8 cellular contexts compared by ENCODE assay signal in the genomic region with DNA sequence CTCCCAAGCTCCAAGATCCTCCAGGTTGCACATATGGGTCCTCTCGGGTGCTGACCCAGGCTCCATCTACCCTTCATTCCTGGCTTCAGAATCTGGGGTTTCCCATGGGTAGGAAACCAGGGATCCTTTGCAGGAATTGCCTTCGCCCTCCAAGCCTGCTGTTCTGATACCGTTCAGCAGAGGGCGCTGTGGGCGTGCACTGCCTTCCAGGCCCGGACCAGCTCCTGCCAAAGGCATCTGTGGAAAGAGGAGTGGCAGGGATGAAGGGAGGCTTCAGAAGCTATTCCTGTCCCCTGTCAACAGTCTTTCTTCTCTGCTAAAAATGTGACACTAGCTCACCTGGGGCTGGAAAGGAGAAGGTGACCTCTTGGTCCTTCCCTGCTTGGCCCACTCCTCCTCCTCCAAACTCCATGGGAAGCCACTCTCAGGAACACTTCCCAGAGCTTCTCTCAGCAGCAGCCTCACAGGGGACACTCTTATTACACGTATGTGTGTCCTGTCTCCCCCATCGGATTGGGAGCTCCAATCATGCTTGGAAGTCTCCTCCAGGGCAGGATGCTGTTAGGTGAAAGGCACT.
DNase-seq lines count a peak whose midpoint lies in the region; ATAC-seq lines count a peak whose summit lies in the region.

No MANE protein-coding gene starts in this region.

- no peaks in the 10 kb centered on the region for H3K36me3 Mint-ChIP-seq in stimulated activated naive B cell treated with anti-CD40 and anti-IgM and Interleukin-4, amounts not matched to agents 10 μg/mL and 1 μg/mL and 100 μg/mL, for 72 hours

- H3K27me3 Mint-ChIP-seq in stimulated activated naive B cell treated with anti-CD40 and anti-IgM and Interleukin-4, amounts not matched to agents 10 μg/mL and 1 μg/mL and 100 μg/mL, for 72 hours, result peaks cover 66 to 77% of the 10 kb centered on the region in 2 donors

- no peaks in the 10 kb centered on the region for H3K9me3 Mint-ChIP-seq in stimulated activated naive B cell treated with anti-CD40 and anti-IgM and Interleukin-4, amounts not matched to agents 10 μg/mL and 1 μg/mL and 100 μg/mL, for 72 hours

- intact Hi-C loops in Right ventricle myocardium superior (cut with DNase I), result loop anchor here (5.0 kb wide), 1 partner anchor 130 kb away; no protein-coding TSS in a partner anchor

- DNase-seq in NCI-H1436 (lab: John Stamatoyannopoulos, UW) (peak; percentile 52), NCI-H1436 treated with DMSO at 0.1 percent for 48 hours (lab: John Stamatoyannopoulos, UW) (no peak), NAMALWA (ENCODE audit: low spot score) (peak; percentile 34), Right ventricle myocardium superior (peak; percentile 73), putamen (ENCODE audit: low spot score) (peak; percentile 50)
- peak; percentile 47 for DNase-seq in activated T-cell treated with anti-CD3 and anti-CD28 coated beads, Interleukin-2, amount 50 U/mL, for 1 hour
- no peak for DNase-seq in stimulated activated naive B cell treated with anti-CD40 and anti-IgM and Interleukin-4, amounts not matched to agents 10 μg/mL and 1 μg/mL and 100 μg/mL, for 72 hours

- no peak overlapping the region for H3K4me3 Mint-ChIP-seq in stimulated activated naive B cell treated with anti-CD40 and anti-IgM and Interleukin-4, amounts not matched to agents 10 μg/mL and 1 μg/mL and 100 μg/mL, for 72 hours

- ATAC-seq in Right ventricle myocardium superior (ENCODE audit: poor library complexity) (peak; percentile 19), GM18909 (IDR thresholded peaks at IDR 0.05; ENCODE audit: poor library complexity, unreplicated experiment) (no peak)
- ATAC-seq in stimulated activated naive B cell treated with anti-CD40 and anti-IgM and Interleukin-4, amounts not matched to agents 10 μg/mL and 1 μg/mL and 100 μg/mL, for 72 hours (replicated peaks), result no peak

- H3K27ac Mint-ChIP-seq in stimulated activated naive B cell treated with anti-CD40 and anti-IgM and Interleukin-4, amounts not matched to agents 10 μg/mL and 1 μg/mL and 100 μg/mL, for 72 hours, result no peak overlapping the region

- H3K4me1 Mint-ChIP-seq in stimulated activated naive B cell treated with anti-CD40 and anti-IgM and Interleukin-4, amounts not matched to agents 10 μg/mL and 1 μg/mL and 100 μg/mL, for 72 hours, result peaks cover 11 to 12% of the 10 kb centered on the region in 2 donors

Comparison
In these comparisons a context has a peak if more than half of its experiments do, and no peak if none do; other contexts are left out.
1. DNase-seq: peak in NCI-H1436 (single experiment), NAMALWA (single experiment), activated T-cell treated with anti-CD3 and anti-CD28 coated beads, Interleukin-2, amount 50 U/mL, for 1 hour (single experiment), Right ventricle myocardium superior (single experiment) and putamen (single experiment); none in NCI-H1436 treated with DMSO at 0.1 percent for 48 hours (single experiment) and stimulated activated naive B cell treated with anti-CD40 and anti-IgM and Interleukin-4, amounts not matched to agents 10 μg/mL and 1 μg/mL and 100 μg/mL, for 72 hours (single experiment).